Comparison of ENCODE assay signal across 8 cellular contexts in the genomic region with DNA sequence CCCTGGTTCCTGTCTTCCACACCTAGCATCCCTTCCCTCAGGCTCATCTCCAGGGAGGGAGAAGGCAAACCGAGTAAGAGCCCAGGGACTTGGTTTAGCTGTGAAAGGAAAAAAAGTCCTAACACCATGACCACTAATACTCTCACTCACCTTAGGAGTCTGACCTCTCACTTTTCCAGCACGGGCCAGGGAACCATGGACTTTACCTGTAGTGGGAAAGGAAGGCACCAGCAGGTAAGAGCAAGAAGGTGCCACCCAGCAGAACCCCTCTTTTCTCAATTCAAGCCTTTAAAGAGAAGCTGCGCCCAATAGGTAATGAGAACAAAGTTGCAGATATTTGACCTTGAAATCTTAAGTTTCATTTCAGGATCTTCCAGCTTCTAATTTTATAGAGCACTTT. TPM values are rescaled to one million over a fixed set of nuclear protein-coding genes. Genes with fewer than 3 reads are reported as not detected.
A peak's percentile ranks its signal among the peaks of the same experiment; 100 is the strongest.
DNase-seq lines count a peak whose midpoint lies in the region; ATAC-seq and TF ChIP-seq lines count a peak whose summit lies in the region.

No MANE protein-coding gene starts in this region.

- H2BK120ac ChIP-seq in mesendoderm (ENCODE audit: low read depth, low read length), result no peak overlapping the region

- TF ChIP-seq POLR2A in heart left ventricle (IDR thresholded peaks at IDR 0.05) (no peak), testis (IDR thresholded peaks at IDR 0.05) (no peak)

- H3K4me1 ChIP-seq in heart left ventricle (peaks cover 0 to 48% (median 34%) of the 10 kb centered on the region in 12 donors), mesendoderm (ENCODE audit: control insufficient read depth, low read depth, low read length) (peaks cover 4% of the 10 kb centered on the region), urinary bladder (ENCODE audit: insufficient read depth) (no peaks in the 10 kb centered on the region), testis (peaks cover 20% of the 10 kb centered on the region)

- no peak overlapping the region for H2BK5ac ChIP-seq in mesendoderm (ENCODE audit: low read length)

- H3K79me2 ChIP-seq in mesendoderm (ENCODE audit: control insufficient read depth, insufficient read depth, low read length), result peaks cover 34% of the 10 kb centered on the region

- H4K5ac ChIP-seq in mesendoderm (ENCODE audit: low read length), result no peak overlapping the region

- H4K8ac ChIP-seq in mesendoderm (ENCODE audit: low read depth, low read length), result no peak overlapping the region

- WGBS in heart left ventricle, 4 donors, result 57 to 75% (median 60%) methylated on average over 3 of the region's 3 CpGs
- WGBS in mesendoderm (ENCODE audit: extremely low coverage, insufficient coverage, low lambda C conversion rate), result no CpG with 5 or more reads among the region's 3 CpGs
- WGBS in urinary bladder, result 92% methylated on average over 3 of the region's 3 CpGs
- WGBS in testis, 2 donors, result 67 to 70% methylated on average over 3 of the region's 3 CpGs

- DNase-seq in heart left ventricle, result no peak
- no peak for DNase-seq in Right ventricle myocardium inferior (ENCODE audit: missing footprints)
- DNase-seq in astrocyte of the spinal cord (ENCODE audit: low read depth, low spot score), result no peak
- DNase-seq in mesendoderm, result no peak
- DNase-seq in testis, result no peak
- no peak for DNase-seq in DMS153 treated with DMSO at 0.1 percent for 48 hours (lab: John Stamatoyannopoulos, UW; ENCODE audit: unreplicated experiment)
- no peak for DNase-seq in NCI-H2196 (lab: John Stamatoyannopoulos, UW; ENCODE audit: unreplicated experiment)

- H3K79me1 ChIP-seq in mesendoderm (ENCODE audit: low read length), result peaks cover 30% of the 10 kb centered on the region

- H3K27me3 ChIP-seq in heart left ventricle (no peaks in the 10 kb centered on the region), mesendoderm (ENCODE audit: insufficient read depth, low read length, poor library complexity) (no peaks in the 10 kb centered on the region), testis (no peaks in the 10 kb centered on the region)

- H2AK5ac ChIP-seq in mesendoderm (ENCODE audit: low read length), result no peak overlapping the region

- TF ChIP-seq CTCF in heart left ventricle (IDR thresholded peaks at IDR 0.05) (no peak), astrocyte of the spinal cord (IDR thresholded peaks at IDR 0.05; ENCODE audit: low read depth, low read length) (no peak), testis (IDR thresholded peaks at IDR 0.05) (no peak)

- in situ Hi-C loops in astrocyte of the spinal cord (cut with HindIII; ENCODE audit: low sequenced_read_pairs), result no loop called here

- H3K9ac ChIP-seq in mesendoderm (ENCODE audit: low read length), result peak overlapping the region; percentile 95

- no peak for ATAC-seq in heart left ventricle
- ATAC-seq in Right ventricle myocardium inferior, result no peak

- no peak overlapping the region for H3K18ac ChIP-seq in mesendoderm (ENCODE audit: low read length)

- H3K4ac ChIP-seq in mesendoderm (ENCODE audit: low read depth, low read length), result no peak overlapping the region

- peaks cover 0 to 57% (median 52%) of the 10 kb centered on the region in 9 donors for H3K36me3 ChIP-seq in heart left ventricle
- peaks cover 19% of the 10 kb centered on the region for H3K36me3 ChIP-seq in mesendoderm (ENCODE audit: control insufficient read depth, insufficient read depth, low read length)
- no peaks in the 10 kb centered on the region for H3K36me3 ChIP-seq in urinary bladder (ENCODE audit: insufficient read depth)
- no peaks in the 10 kb centered on the region for H3K36me3 ChIP-seq in testis (ENCODE audit: low read depth, missing control alignments)

- intact Hi-C loops in heart left ventricle (cut with DNase I), result loop anchor here in 4 of 10 donors (2.0 to 10.0 kb wide), 3 partner anchors 36 to 196 kb away; partner anchors contain the start of genes CAPN1 (in 2 of the 4), CDCA5 (in 1 of the 4), PPP2R5B (in 1 of the 4) and ZFPL1 (in 1 of the 4)
- intact Hi-C loops in Right ventricle myocardium inferior (cut with DNase I), result no loop called here
- intact Hi-C loops in testis (cut with DNase I; ENCODE audit: low total_unique reads), result no loop called here

- H3K9me3 ChIP-seq in heart left ventricle, result no peaks in the 10 kb centered on the region
- H3K9me3 ChIP-seq in testis, result no peaks in the 10 kb centered on the region

- H3K23ac ChIP-seq in mesendoderm (ENCODE audit: low read length), result no peak overlapping the region

- peak overlapping the region in 11 of 12 donors; percentile 72 to 98 (median 85) for H3K4me3 ChIP-seq in heart left ventricle
- H3K4me3 ChIP-seq in astrocyte of the spinal cord (ENCODE audit: low read depth, low read length), result peak overlapping the region; percentile 99
- peak overlapping the region; percentile 98 for H3K4me3 ChIP-seq in mesendoderm (ENCODE audit: low read length)
- peak overlapping the region; percentile 71 for H3K4me3 ChIP-seq in urinary bladder (ENCODE audit: low read depth, low read length)
- no peak overlapping the region for H3K4me3 ChIP-seq in testis

- H3K4me2 ChIP-seq in mesendoderm (ENCODE audit: low read length), result peak overlapping the region; percentile 89

- H2BK15ac ChIP-seq in mesendoderm (replicated peaks; ENCODE audit: low read depth), result no peak overlapping the region

- H3K27ac ChIP-seq in heart left ventricle (peak overlapping the region in 10 of 12 donors; percentile 76 to 96 (median 89)), mesendoderm (ENCODE audit: low read depth, low read length) (no peak overlapping the region), urinary bladder (ENCODE audit: low read depth) (no peak overlapping the region), testis (peak overlapping the region in 1 of 2 donors; percentile 88)

- peak overlapping the region; percentile 95 for H3K56ac ChIP-seq in mesendoderm (ENCODE audit: low read length)

RNA-seq across cellular contexts. Expression of gene FAU, which starts 1.1 kb away (rescaled TPM):
- total RNA-seq in heart left ventricle (100 to 1,000 TPM; 388 to 652 (median 636) TPM), Right ventricle myocardium inferior (714 TPM), urinary bladder (177 TPM), testis (100 to 1,000 TPM; 441 to 583 TPM)
- polyA plus RNA-seq in heart left ventricle (1,000 to 10,000 TPM in 1 of 2 donors, 100 to 1,000 TPM in 1; 973 to 1,119 TPM), urinary bladder (1,282 TPM), testis (ENCODE audit: insufficient read depth, low read depth, low replicate concordance) (761 TPM)
- 1,392 TPM for polyA plus RNA-seq in mesendoderm (2013, experiment 1 of 2)
- 1,437 TPM for polyA plus RNA-seq in mesendoderm (2013, experiment 2 of 2)

RNA-seq across cellular contexts. Expression of gene MRPL49, which starts 1.3 kb away (rescaled TPM):
- total RNA-seq in heart left ventricle, result 10 to 100 TPM; 33.1 to 66.6 (median 42.1) TPM
- polyA plus RNA-seq in heart left ventricle, result 10 to 100 TPM; 13.7 to 59.2 TPM
- total RNA-seq in Right ventricle myocardium inferior, result 35.8 TPM
- polyA plus RNA-seq in mesendoderm (2013, experiment 1 of 2), result 45.4 TPM
- 44.1 TPM for polyA plus RNA-seq in mesendoderm (2013, experiment 2 of 2)
- 26.8 TPM for total RNA-seq in urinary bladder
- 55.6 TPM for polyA plus RNA-seq in urinary bladder
- total RNA-seq in testis, result 10 to 100 TPM; 82.8 to 87.7 TPM
- polyA plus RNA-seq in testis (ENCODE audit: insufficient read depth, low read depth, low replicate concordance), result 53.9 TPM

RNA-seq across cellular contexts. Expression of gene ZNHIT2, which starts 3.3 kb away (rescaled TPM):
- total RNA-seq in heart left ventricle (10 to 100 TPM in 1 of 9 donors, 1 to 10 TPM in 8; 5.5 to 14.3 (median 7.3) TPM), Right ventricle myocardium inferior (5.8 TPM), urinary bladder (2.6 TPM), testis (100 to 1,000 TPM in 1 of 2 donors, 10 to 100 TPM in 1; 64.2 to 119 TPM)
- polyA plus RNA-seq in heart left ventricle (10 to 100 TPM; 12.4 to 15.5 TPM), urinary bladder (19.8 TPM), testis (ENCODE audit: insufficient read depth, low read depth, low replicate concordance) (47.3 TPM)
- 9.7 TPM for polyA plus RNA-seq in mesendoderm (2013, experiment 1 of 2)
- 9.3 TPM for polyA plus RNA-seq in mesendoderm (2013, experiment 2 of 2)

RNA-seq across cellular contexts. Expression of gene TM7SF2, which starts 9.2 kb away (rescaled TPM):
- total RNA-seq in heart left ventricle (100 to 1,000 TPM in 3 of 9 donors, 10 to 100 TPM in 6; 25.1 to 752 (median 78.6) TPM), Right ventricle myocardium inferior (53.1 TPM), urinary bladder (9.6 TPM), testis (10 to 100 TPM; 42.0 to 49.6 TPM)
- polyA plus RNA-seq in heart left ventricle (10 to 100 TPM; 17.6 to 59.9 TPM), urinary bladder (12.1 TPM), testis (ENCODE audit: insufficient read depth, low read depth, low replicate concordance) (36.4 TPM)
- polyA plus RNA-seq in mesendoderm (2013, experiment 1 of 2), result 24.5 TPM
- 25.2 TPM for polyA plus RNA-seq in mesendoderm (2013, experiment 2 of 2)

RNA-seq across cellular contexts. Expression of gene SYVN1, which starts 13.5 kb away (rescaled TPM):
- total RNA-seq in heart left ventricle (10 to 100 TPM; 21.7 to 65.8 (median 28.2) TPM), Right ventricle myocardium inferior (27.1 TPM), urinary bladder (16.2 TPM), testis (10 to 100 TPM; 67.4 to 87.2 TPM)
- polyA plus RNA-seq in heart left ventricle (10 to 100 TPM; 13.9 to 34.5 TPM), urinary bladder (29.3 TPM), testis (ENCODE audit: insufficient read depth, low read depth, low replicate concordance) (62.0 TPM)
- 19.5 TPM for polyA plus RNA-seq in mesendoderm (2013, experiment 1 of 2)
- 19.2 TPM for polyA plus RNA-seq in mesendoderm (2013, experiment 2 of 2)

Comparison
In these comparisons a context has a peak if more than half of its experiments do, and no peak if none do; other contexts are left out.
1. H3K27ac ChIP-seq: peak in heart left ventricle (10 of 12); none in mesendoderm (single experiment) and urinary bladder (single experiment).
2. H3K4me3 ChIP-seq: peak in heart left ventricle (11 of 12), astrocyte of the spinal cord (single experiment), mesendoderm (single experiment) and urinary bladder (single experiment); none in testis (0 of 2).